ENCODE assay signal across 8 cellular contexts in genomic region chr1:151008244-151009205, GRCh38. TPM values are rescaled to one million over a fixed set of nuclear protein-coding genes. Genes with fewer than 3 reads are reported as not detected.
DNase-seq lines count a peak whose midpoint lies in the region; ATAC-seq, FAIRE-seq and TF ChIP-seq lines count a peak whose summit lies in the region.

A gene with protein sequence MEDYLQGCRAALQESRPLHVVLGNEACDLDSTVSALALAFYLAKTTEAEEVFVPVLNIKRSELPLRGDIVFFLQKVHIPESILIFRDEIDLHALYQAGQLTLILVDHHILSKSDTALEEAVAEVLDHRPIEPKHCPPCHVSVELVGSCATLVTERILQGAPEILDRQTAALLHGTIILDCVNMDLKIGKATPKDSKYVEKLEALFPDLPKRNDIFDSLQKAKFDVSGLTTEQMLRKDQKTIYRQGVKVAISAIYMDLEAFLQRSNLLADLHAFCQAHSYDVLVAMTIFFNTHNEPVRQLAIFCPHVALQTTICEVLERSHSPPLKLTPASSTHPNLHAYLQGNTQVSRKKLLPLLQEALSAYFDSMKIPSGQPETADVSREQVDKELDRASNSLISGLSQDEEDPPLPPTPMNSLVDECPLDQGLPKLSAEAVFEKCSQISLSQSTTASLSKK (plus strand): TSS chr1:151008449. CDS start chr1:151008633, 184 bp downstream.

- H3K9me3 Mint-ChIP-seq in IgD-negative memory B cell, result no peaks in the 10 kb centered on the region

- FAIRE-seq in endothelial cell of umbilical vein (lab: Jason Lieb, UNC), result peak; percentile 87

- H3K36me3 Mint-ChIP-seq in IgD-negative memory B cell, result no peaks in the 10 kb centered on the region

- no peaks in the 10 kb centered on the region for H3K27me3 ChIP-seq in endothelial cell of umbilical vein (ENCODE audit: control insufficient read depth in 2 of 2, insufficient read depth in 2 of 2, low read length in 2 of 2)

- peak within 1 kb of the TSS; percentile 58 for H3K9ac ChIP-seq in endothelial cell of umbilical vein (replicated peaks; ENCODE audit: extremely low read depth, insufficient read depth, low read length)

- ATAC-seq in GM21423 (IDR thresholded peaks at IDR 0.05; ENCODE audit: unreplicated experiment), result peak; percentile 73

- peak within 1 kb of the TSS; percentile 88 for H3K27ac ChIP-seq in endothelial cell of umbilical vein (ENCODE audit: insufficient read depth, low read depth, low read length)

- H3K79me2 ChIP-seq in endothelial cell of umbilical vein (ENCODE audit: control insufficient read depth, insufficient read depth, low read length), result no peaks in the 10 kb centered on the region

- peak within 1 kb of the TSS; percentile 7 to 82 (median 52) for H3K4me3 ChIP-seq in endothelial cell of umbilical vein (replicated peaks in 1 of 3; ENCODE audit: insufficient read depth in 1 of 3, low read depth in 1 of 3, low read length in 3 of 3)

- intact Hi-C loops in endothelial cell of umbilical vein (cut with micrococcal nuclease), result loop anchor here (1.0 to 2.0 kb wide), 5 partner anchors 40 to 158 kb away; partner anchors contain the start of genes CDC42SE1, SCNM1 and SETDB1

- no peaks in the 10 kb centered on the region for H3K9me3 ChIP-seq in endothelial cell of umbilical vein (replicated peaks; ENCODE audit: control insufficient read depth, insufficient read depth, low read length)

- dilution Hi-C loops in endothelial cell of umbilical vein (cut with MboI; ENCODE audit: extremely low pct_ligation_motif_present, low sequenced_read_pairs), result no loop called here

- BruUV-seq in endothelial cell of umbilical vein (replicated peaks; lab: Mats Ljungman, UMichigan), result TSS peak; percentile 37

- peak within 1 kb of the TSS; percentile 87 to 97 (median 96) for H3K4me3 Mint-ChIP-seq in IgD-negative memory B cell

- no peaks in the 10 kb centered on the region for H4K20me1 ChIP-seq in endothelial cell of umbilical vein (replicated peaks; ENCODE audit: control insufficient read depth, extremely low read depth, insufficient read depth, low read length)

- POLR2A ChIA-PET in endothelial cell of umbilical vein (lab: Charles Lee), result no interaction called here

- no peak for TF ChIP-seq CTCF in endothelial cell of umbilical vein (IDR thresholded peaks at IDR 0.05; ENCODE audit: extremely low read depth in 1 of 2, insufficient read depth in 1 of 2, low read depth in 1 of 2, low read length in 2 of 2)

- no peaks in the 10 kb centered on the region for H3K36me3 ChIP-seq in endothelial cell of umbilical vein (ENCODE audit: control insufficient read depth in 2 of 2, extremely low read depth in 1 of 2, insufficient read depth in 2 of 2, low read length in 2 of 2)

- no peak for TF ChIP-seq POLR2A in endothelial cell of umbilical vein (IDR thresholded peaks at IDR 0.05; ENCODE audit: low read depth, low read length)

- DNase-seq in CMK (ENCODE audit: low read depth), result peak; percentile 91
- peak; percentile 99 for DNase-seq in OCI-M1 (lab: John Stamatoyannopoulos, UW)
- DNase-seq in activated T-cell treated with anti-CD3 and anti-CD28 coated beads for 1 hour (ENCODE audit: low read depth), result peak; percentile 94
- peak; percentile 98 for DNase-seq in endothelial cell of umbilical vein (ENCODE audit: low read depth, low spot score)
- DNase-seq in midbrain (lab: John Stamatoyannopoulos, UW), result peak; percentile 97
- DNase-seq in stimulated activated CD8-positive, alpha-beta memory T cell treated with anti-CD3 and anti-CD28 coated beads, Interleukin-15, amount 100 ng/mL, for 48 hours (ENCODE audit: low read depth in 2 of 2), result peak; percentile 94 to 97

- H3K4me1 ChIP-seq in endothelial cell of umbilical vein (ENCODE audit: control insufficient read depth, extremely low read depth, insufficient read depth, low read length), result peaks cover 28% of the 10 kb centered on the region

- peak within 1 kb of the TSS; percentile 54 for H3K4me2 ChIP-seq in endothelial cell of umbilical vein (ENCODE audit: insufficient read depth, low read length)

- no peaks in the 10 kb centered on the region for H3K27me3 Mint-ChIP-seq in IgD-negative memory B cell

- peak within 1 kb of the TSS; percentile 86 to 99 (median 98) for H3K27ac Mint-ChIP-seq in IgD-negative memory B cell

- peaks cover 41 to 46% (median 42%) of the 10 kb centered on the region in 3 donors for H3K4me1 Mint-ChIP-seq in IgD-negative memory B cell

- CTCF ChIA-PET in endothelial cell of umbilical vein (lab: Charles Lee), result interaction anchor here (0.7 to 1.5 kb wide), 3 partner anchors 12 to 91 kb away, joined by 3 to 4 read pairs (median 3); no protein-coding TSS in a partner anchor

- no peaks in the 10 kb centered on the region for H3K9me1 ChIP-seq in endothelial cell of umbilical vein (replicated peaks; ENCODE audit: control insufficient read depth, extremely low read depth, insufficient read depth, low read length)

- peak within 1 kb of the TSS; percentile 68 for H2AFZ ChIP-seq in endothelial cell of umbilical vein (ENCODE audit: low read depth, low read length)

TF ChIP-seq in endothelial cell of umbilical vein, 7 proteins besides CTCF, POLR2A, EP300 and RAD21:
- TF ChIP-seq POLR2AphosphoS5 (IDR thresholded peaks at IDR 0.05; ENCODE audit: insufficient read depth, low read depth, low read length) (peak; percentile 36), EZH2 (IDR thresholded peaks at IDR 0.05; ENCODE audit: borderline replicate concordance, low read depth, low read length, severe bottlenecking) (no peak), MYC (IDR thresholded peaks at IDR 0.05; ENCODE audit: low read depth, low read length) (no peak), JUN (IDR thresholded peaks at IDR 0.05; ENCODE audit: borderline replicate concordance, insufficient read depth, insufficient read length, low read depth) (no peak), FOS (IDR thresholded peaks at IDR 0.05; ENCODE audit: borderline replicate concordance, insufficient read depth, low read length) (no peak), GATA2 (IDR thresholded peaks at IDR 0.05; ENCODE audit: insufficient read depth, insufficient read length, low read depth, low read length) (no peak)
- TF ChIP-seq, protein P1, sequence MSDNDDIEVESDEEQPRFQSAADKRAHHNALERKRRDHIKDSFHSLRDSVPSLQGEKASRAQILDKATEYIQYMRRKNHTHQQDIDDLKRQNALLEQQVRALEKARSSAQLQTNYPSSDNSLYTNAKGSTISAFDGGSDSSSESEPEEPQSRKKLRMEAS (IDR thresholded peaks at IDR 0.05; ENCODE audit: insufficient read depth, insufficient read length), result peak; percentile 7

RNA-seq across cellular contexts. Expression of the gene that starts here (rescaled TPM):
- polyA plus RNA-seq in IgD-negative memory B cell (36.2 TPM), endothelial cell of umbilical vein (17.5 and 19.3 TPM in 2 replicates)
- 8.0 and 8.6 TPM in 2 replicates for total RNA-seq in endothelial cell of umbilical vein
- 11.9 and 12.9 TPM in 2 replicates for polyA plus RNA-seq in endothelial cell of umbilical vein (2011; cell fraction: cytosol; rRNA removed)
- polyA plus RNA-seq in endothelial cell of umbilical vein (2011; cell fraction: nucleus; rRNA removed), result 10.1 and 10.7 TPM in 2 replicates
- polyA plus RNA-seq in endothelial cell of umbilical vein (2012), result 5.9 and 7.5 TPM in 2 replicates
- 18.7 and 21.9 TPM in 2 replicates for polyA minus RNA-seq in endothelial cell of umbilical vein
- polyA minus RNA-seq in endothelial cell of umbilical vein (2011; cell fraction: cytosol; rRNA and poly(A)+ RNA removed), result 22.6 TPM
- 5.5 and 6.2 TPM in 2 replicates for polyA minus RNA-seq in endothelial cell of umbilical vein (2011; cell fraction: nucleus; rRNA and poly(A)+ RNA removed)

Comparison
In these comparisons a context has a peak if more than half of its experiments do, and no peak if none do; other contexts are left out.
1. Peak in every context shown above with its lines: DNase-seq, ATAC-seq, H3K4me3 ChIP-seq and H3K27ac ChIP-seq.